In the genomic region with DNA sequence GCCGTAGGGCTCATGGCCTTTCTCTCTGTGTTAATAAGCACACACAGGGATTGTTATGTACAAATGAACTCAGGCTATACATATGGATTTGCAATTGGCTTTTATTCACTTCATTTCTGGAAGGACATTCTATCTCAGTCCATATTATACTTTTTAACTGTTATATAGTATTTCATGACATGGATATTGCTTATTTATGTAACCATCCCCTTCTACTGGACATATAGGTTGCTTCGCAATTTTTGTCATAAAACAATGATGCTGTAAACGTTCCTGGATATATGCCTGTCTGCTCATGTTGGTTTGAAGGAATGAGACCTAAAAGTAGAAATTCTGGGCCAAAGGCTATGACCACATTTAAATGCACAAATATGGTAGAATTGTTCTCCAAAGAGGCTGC, we compare ENCODE assay signal across 33 cellular contexts.
DNase-seq lines count a peak whose midpoint lies in the region; FAIRE-seq and TF ChIP-seq lines count a peak whose summit lies in the region.
"Had no signal": no experiment of that assay in that cellular context is flagged by ENCODE, and none has a peak within 500 bp of the region (broad histone marks: within the 10 kb centered on the region; RNA-seq: fewer than 3 reads in every experiment).

No MANE protein-coding gene starts in this region.

- H3K4me3 ChIP-seq in HEK293 (ENCODE audit: low read depth, low read length): no peak overlapping the region
- H3K4me3 ChIP-seq in astrocyte (ENCODE audit: insufficient read depth, low read depth, low read length): no peak overlapping the region
- H3K4me3 ChIP-seq: A549; BLaER1; BLaER1 treated with 17β-estradiol and CSF1 and Interleukin-3, amounts not matched to agents 10 nM and 100 nM had no signal

- no peaks in the 10 kb centered on the region for H3K79me2 ChIP-seq in astrocyte (ENCODE audit: insufficient read depth, low read length)

- POLR2A ChIA-PET in HEK293 (lab: Yijun Ruan, JAX): no interaction called here

- H3K27ac ChIP-seq in HEK293 (ENCODE audit: extremely low read depth, low read depth, low read length): no peak overlapping the region
- no peak overlapping the region for H3K27ac ChIP-seq in astrocyte (ENCODE audit: low read depth, low read length)
- H3K27ac ChIP-seq: 22Rv1; A549; BLaER1; BLaER1 treated with 17β-estradiol and CSF1 and Interleukin-3, amounts not matched to agents 10 nM and 100 nM; C4-2B had no signal

- TF ChIP-seq CTCF in HEK293 (tag by site-specific recombination; IDR thresholded peaks at IDR 0.05): no peak
- TF ChIP-seq CTCF in astrocyte (IDR thresholded peaks at IDR 0.05; ENCODE audit: insufficient read depth, low read depth, low read length): no peak

- CTCF ChIA-PET in HEK293 (lab: Yijun Ruan, JAX): no interaction called here

- H3K9me3 Mint-ChIP-seq in astrocyte (ENCODE audit: unreplicated experiment): no peaks in the 10 kb centered on the region
- H3K9me3 Mint-ChIP-seq: CD4-positive, alpha-beta T cell; CD8-positive, alpha-beta T cell had no signal

- H3K36me3 ChIP-seq in HEK293 (ENCODE audit: control insufficient read depth in 2 of 2, insufficient read depth in 1 of 2, low read length in 2 of 2): no peaks in the 10 kb centered on the region
- no peaks in the 10 kb centered on the region for H3K36me3 ChIP-seq in astrocyte (ENCODE audit: insufficient read depth, low read length)
- H3K36me3 ChIP-seq: BE2C; BLaER1; BLaER1 treated with 17β-estradiol and CSF1 and Interleukin-3, amounts not matched to agents 10 nM and 100 nM had no signal

- H3K4me3 Mint-ChIP-seq in astrocyte (ENCODE audit: unreplicated experiment): no peak overlapping the region
- H3K4me3 Mint-ChIP-seq: B cell; CD14-positive monocyte; CD4-positive, alpha-beta memory T cell; CD4-positive, alpha-beta T cell; CD8-positive, alpha-beta memory T cell; CD8-positive, alpha-beta T cell had no signal

- no peaks in the 10 kb centered on the region for H3K4me1 ChIP-seq in HEK293 (ENCODE audit: control insufficient read depth, insufficient read depth, low read length)
- peaks cover 13% of the 10 kb centered on the region for H3K4me1 ChIP-seq in astrocyte (ENCODE audit: insufficient read depth, low read length)
- H3K4me1 ChIP-seq: Caco-2 had no signal

- no peaks in the 10 kb centered on the region for H3K36me3 Mint-ChIP-seq in astrocyte (ENCODE audit: low read depth, unreplicated experiment)
- H3K36me3 Mint-ChIP-seq: CD14-positive monocyte; CD4-positive, alpha-beta memory T cell; CD4-positive, CD25-positive, alpha-beta regulatory T cell; CD8-positive, alpha-beta memory T cell; CD8-positive, alpha-beta T cell had no signal

- H3K27me3 Mint-ChIP-seq in astrocyte (ENCODE audit: low read depth, unreplicated experiment): peaks cover 3% of the 10 kb centered on the region
- H3K27me3 Mint-ChIP-seq: B cell; CD4-positive, alpha-beta memory T cell; CD4-positive, alpha-beta T cell; CD4-positive, CD25-positive, alpha-beta regulatory T cell had no signal

- H3K9me3 ChIP-seq in HEK293 (ENCODE audit: control insufficient read depth, insufficient read depth, low read depth, low read length) (no peaks in the 10 kb centered on the region), astrocyte (ENCODE audit: insufficient read depth, low read depth, low read length) (no peaks in the 10 kb centered on the region)
- H3K9me3 ChIP-seq: A549, BE2C, BLaER1, Caco-2 had no signal

- no peaks in the 10 kb centered on the region for H4K20me1 ChIP-seq in astrocyte (ENCODE audit: insufficient read depth, low read length)
- H4K20me1 ChIP-seq: BLaER1; BLaER1 treated with 17β-estradiol and CSF1 and Interleukin-3, amounts not matched to agents 10 nM and 100 nM had no signal

- H3K4me2 ChIP-seq in astrocyte (ENCODE audit: low read length): no peak overlapping the region
- H3K4me2 ChIP-seq: A549; BLaER1; BLaER1 treated with 17β-estradiol and CSF1 and Interleukin-3, amounts not matched to agents 10 nM and 100 nM had no signal

- H2AFZ ChIP-seq in astrocyte (ENCODE audit: low read depth, low read length): no peak overlapping the region

- H3K9ac ChIP-seq in astrocyte (ENCODE audit: low read length): no peak overlapping the region
- H3K9ac ChIP-seq: BLaER1; BLaER1 treated with 17β-estradiol and CSF1 and Interleukin-3, amounts not matched to agents 10 nM and 100 nM had no signal

- H3K27ac Mint-ChIP-seq in astrocyte (ENCODE audit: unreplicated experiment): no peak overlapping the region
- H3K27ac Mint-ChIP-seq: B cell; CD14-positive monocyte; CD4-positive, alpha-beta memory T cell; CD4-positive, alpha-beta T cell; CD8-positive, alpha-beta T cell had no signal

- peak; percentile 20 for FAIRE-seq in astrocyte (lab: Jason Lieb, UNC)
- FAIRE-seq: A204.1, A549, D721Med had no signal

- H3K4me1 Mint-ChIP-seq in astrocyte (ENCODE audit: low read depth, unreplicated experiment): peaks cover 6% of the 10 kb centered on the region

- no peaks in the 10 kb centered on the region for H3K27me3 ChIP-seq in astrocyte (ENCODE audit: insufficient read depth, low read length)
- H3K27me3 ChIP-seq: BE2C; BLaER1; BLaER1 treated with 17β-estradiol and CSF1 and Interleukin-3, amounts not matched to agents 10 nM and 100 nM had no signal

- DNase-seq in astrocyte (ENCODE audit: low read depth) (no peak), pons (ENCODE audit: low spot score) (no peak), cortex of kidney (lab: John Stamatoyannopoulos, UW) (no peak)
- DNase-seq: 8988T; ACHN; AML-193; BE2C; C1 segment of cervical spinal cord; Caco-2; Calu3; CD4-positive, alpha-beta memory T cell; CD4-positive, alpha-beta T cell; CD4-positive, CD25-positive, alpha-beta regulatory T cell; CD8-positive, alpha-beta memory T cell; CD8-positive, alpha-beta T cell; COR-L47; DMS 273 treated with DMSO at 0.1 percent for 48 hours; DMS153; DMS53; DMS79; DMS79 treated with DMSO at 0.1 percent for 48 hours; DND-41; EL had no signal

TF ChIP-seq in HEK293, 187 proteins besides CTCF, POLR2A, EP300 and RAD21:
- TF ChIP-seq ZNF184 (tag by site-specific recombination; IDR thresholded peaks at IDR 0.05) (no peak), MZF1 (tag by site-specific recombination; IDR thresholded peaks at IDR 0.05; ENCODE audit: borderline replicate concordance) (peak; percentile 91)
